In the genomic region with DNA sequence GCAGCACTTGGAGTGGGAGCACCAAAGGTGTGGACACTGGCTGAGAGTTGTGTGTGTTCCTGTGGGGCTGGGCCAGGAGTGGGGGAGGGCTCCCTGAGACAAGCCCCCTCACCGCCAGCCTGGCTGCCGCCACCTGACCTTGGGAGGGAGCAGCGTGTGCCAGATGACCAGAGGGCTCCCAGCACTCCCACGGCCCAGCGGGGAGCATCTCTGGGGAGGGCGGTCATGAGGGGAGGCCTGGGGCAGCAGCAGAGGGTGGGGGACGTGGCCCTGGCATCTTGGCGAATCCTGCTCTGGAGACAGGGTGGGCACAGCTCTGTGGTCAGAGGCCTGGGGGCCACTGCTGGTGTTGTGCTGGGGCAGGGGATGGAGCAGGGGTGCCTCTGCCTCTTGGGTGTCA, we compare ENCODE assay signal across 1 cellular context.
TF ChIP-seq lines count a peak whose summit lies in the region.

No MANE protein-coding gene starts in this region.

TF ChIP-seq in H1, 55 proteins besides CTCF, POLR2A, EP300 and RAD21:
- no peak for TF ChIP-seq SIN3A (conservative IDR thresholded peaks at IDR 0.05 in 1 of 2, IDR thresholded peaks at IDR 0.05 in 1 of 2; ENCODE audit: low read depth in 1 of 2, low read length in 2 of 2)
- TF ChIP-seq BCL11A (IDR thresholded peaks at IDR 0.05; ENCODE audit: low read depth in 2 of 2, low read length in 2 of 2) = no peak
- TF ChIP-seq POLR2AphosphoS5 (IDR thresholded peaks at IDR 0.05; ENCODE audit: low read depth, low read length) = no peak
- TF ChIP-seq CBX5 (IDR thresholded peaks at IDR 0.05; ENCODE audit: low read depth, low read length) = no peak
- TF ChIP-seq CHD1 (IDR thresholded peaks at IDR 0.05; ENCODE audit: low read depth, low read length) = no peak
- no peak for TF ChIP-seq MAFK (IDR thresholded peaks at IDR 0.05; ENCODE audit: low read depth, low read length)
- TF ChIP-seq TAF7 (optimal IDR thresholded peaks at IDR 0.05; ENCODE audit: borderline replicate concordance, low read depth, low read length) = no peak
- TF ChIP-seq JUND (IDR thresholded peaks at IDR 0.05; ENCODE audit: low read length) = no peak
- no peak for TF ChIP-seq SP1 (IDR thresholded peaks at IDR 0.05; ENCODE audit: low read depth, low read length)
- no peak for TF ChIP-seq KDM4A (IDR thresholded peaks at IDR 0.05; ENCODE audit: low read depth, low read length, severe bottlenecking)
- TF ChIP-seq CEBPB (IDR thresholded peaks at IDR 0.05; ENCODE audit: low read depth, low read length) = no peak
- no peak for TF ChIP-seq BRCA1 (IDR thresholded peaks at IDR 0.05; ENCODE audit: low read depth, low read length)
- no peak for TF ChIP-seq SUZ12 (IDR thresholded peaks at IDR 0.05; ENCODE audit: low read length)
- no peak for TF ChIP-seq SAP30 (IDR thresholded peaks at IDR 0.05; ENCODE audit: insufficient read depth, insufficient replicate concordance, low read length)
- no peak for TF ChIP-seq YY1 (IDR thresholded peaks at IDR 0.05; ENCODE audit: low read depth, low read length)
- TF ChIP-seq TEAD4 (IDR thresholded peaks at IDR 0.05; ENCODE audit: low read depth, low read length) = no peak
- TF ChIP-seq, protein P1, sequence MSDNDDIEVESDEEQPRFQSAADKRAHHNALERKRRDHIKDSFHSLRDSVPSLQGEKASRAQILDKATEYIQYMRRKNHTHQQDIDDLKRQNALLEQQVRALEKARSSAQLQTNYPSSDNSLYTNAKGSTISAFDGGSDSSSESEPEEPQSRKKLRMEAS (IDR thresholded peaks at IDR 0.05) = no peak
- no peak for TF ChIP-seq SRF (IDR thresholded peaks at IDR 0.05; ENCODE audit: low read depth, low read length)
- TF ChIP-seq HDAC2 (IDR thresholded peaks at IDR 0.05; ENCODE audit: borderline replicate concordance in 1 of 2, low read depth in 2 of 2, low read length in 2 of 2) = no peak
TF ChIP-seq in H1: peak in this region for 0.
